Comparison of ENCODE assay signal across 20 cellular contexts in genomic region chr2:152228215-152228614, GRCh38. TPM values are rescaled to one million over a fixed set of nuclear protein-coding genes. Genes with fewer than 3 reads are reported as not detected.
DNase-seq lines count a peak whose midpoint lies in the region; ATAC-seq and TF ChIP-seq lines count a peak whose summit lies in the region.
"Had no signal": no experiment of that assay in that cellular context is flagged by ENCODE, and none has a peak within 500 bp of the region (broad histone marks: within the 10 kb centered on the region; RNA-seq: fewer than 3 reads in every experiment).

No MANE protein-coding gene starts in this region.

- peak overlapping the region; percentile 55 for H2AFZ ChIP-seq in mammary epithelial cell (ENCODE audit: low read depth, low read length)

- ATAC-seq in thoracic aorta (ENCODE audit: insufficient number of reproducible peaks, low FRiP score, low read depth) (peak; percentile 19), HG03342 (IDR thresholded peaks at IDR 0.05; ENCODE audit: unreplicated experiment) (no peak), GM18873 (IDR thresholded peaks at IDR 0.05; ENCODE audit: low FRiP score, unreplicated experiment) (no peak)
- ATAC-seq: PC-3; stimulated activated effector memory CD8-positive, alpha-beta T cell treated with anti-CD3 and anti-CD28 coated beads, Interleukin-12 subunit alpha, Interleukin-12 subunit beta, amount 100 ng/mL, for 72 hours had no signal

- H3K4me1 ChIP-seq in BLaER1 (peaks cover 20% of the 10 kb centered on the region), mammary epithelial cell (ENCODE audit: insufficient read depth, low read length) (peaks cover 5% of the 10 kb centered on the region), muscle layer of duodenum (ENCODE audit: control insufficient read depth in 1 of 2, insufficient read depth in 2 of 2, low read length in 2 of 2) (peaks cover 8 to 12% of the 10 kb centered on the region in 2 donors), thoracic aorta (ENCODE audit: control insufficient read depth in 1 of 2, low read depth in 2 of 2) (peaks cover 20 to 32% of the 10 kb centered on the region in 2 donors)

- peaks cover 10% of the 10 kb centered on the region for H3K9me3 ChIP-seq in BLaER1
- H3K9me3 ChIP-seq in mammary epithelial cell (replicated peaks; ENCODE audit: insufficient read depth, low read length) = no peaks in the 10 kb centered on the region
- no peaks in the 10 kb centered on the region for H3K9me3 ChIP-seq in muscle layer of duodenum (ENCODE audit: control insufficient read depth in 1 of 2, low read length in 2 of 2)
- H3K9me3 ChIP-seq in thoracic aorta = no peaks in the 10 kb centered on the region

- no peaks in the 10 kb centered on the region for H4K20me1 ChIP-seq in BLaER1
- no peaks in the 10 kb centered on the region for H4K20me1 ChIP-seq in mammary epithelial cell (ENCODE audit: insufficient read depth, low read length)

- 58% methylated on average over 2 of the region's 2 CpGs for WGBS in mammary epithelial cell (ENCODE audit: low coverage, missing lambda C conversion rate)

- no peaks in the 10 kb centered on the region for H3K36me3 ChIP-seq in BLaER1
- H3K36me3 ChIP-seq in mammary epithelial cell (ENCODE audit: insufficient read depth, low read length) = no peaks in the 10 kb centered on the region
- H3K36me3 ChIP-seq in muscle layer of duodenum (ENCODE audit: control insufficient read depth in 1 of 2, insufficient read depth in 2 of 2, low read length in 2 of 2) = no peaks in the 10 kb centered on the region
- H3K36me3 ChIP-seq in thoracic aorta = no peaks in the 10 kb centered on the region

- DNase-seq in mammary epithelial cell (no peak), thoracic aorta (ENCODE audit: low spot score) (no peak), Kasumi-1 (lab: John Stamatoyannopoulos, UW) (no peak), GM13977 (ENCODE audit: low spot score) (no peak)
- DNase-seq: activated CD4-positive, alpha-beta T cell treated with anti-CD3 and anti-CD28 coated beads, Interleukin-2, amount 50 U/mL, for 1 hour; activated naive CD8-positive, alpha-beta T cell treated with anti-CD3 and anti-CD28 coated beads, Interleukin-2, amount 10 ng/mL, durations not matched to agents 7 days and 5 days; activated T-cell treated with anti-CD3 and anti-CD28 coated beads, Interleukin-2, amount 50 U/mL, for 24 hours; caudate nucleus; CD4-positive, CD25-positive, alpha-beta regulatory T cell; DMS79; immature natural killer cell; NCI-H2029; nucleus accumbens; PC-3 had no signal

- dilution Hi-C loops in mammary epithelial cell (cut with HindIII; ENCODE audit: low sequenced_read_pairs) = no loop called here

- H3K9ac ChIP-seq in BLaER1 (no peak overlapping the region), mammary epithelial cell (ENCODE audit: insufficient read depth, low read length) (no peak overlapping the region)

- CTCF ChIA-PET in mammary epithelial cell (lab: Charles Lee; ENCODE audit: low non-redundant PET) = no interaction called here

- H3K27me3 ChIP-seq in BLaER1 = no peaks in the 10 kb centered on the region
- H3K27me3 ChIP-seq in mammary epithelial cell (ENCODE audit: insufficient read depth, low read length) = no peaks in the 10 kb centered on the region
- no peaks in the 10 kb centered on the region for H3K27me3 ChIP-seq in muscle layer of duodenum (ENCODE audit: low read depth, low read length)
- no peaks in the 10 kb centered on the region for H3K27me3 ChIP-seq in thoracic aorta (replicated peaks; ENCODE audit: insufficient read depth)

- TF ChIP-seq CTCF in mammary epithelial cell (conservative IDR thresholded peaks at IDR 0.05 in 1 of 2, IDR thresholded peaks at IDR 0.05 in 1 of 2; ENCODE audit: extremely low read depth in 1 of 2, insufficient read depth in 1 of 2, low read depth in 1 of 2, low read length in 2 of 2) = no peak
- TF ChIP-seq CTCF in thoracic aorta (IDR thresholded peaks at IDR 0.05) = no peak
- no peak for TF ChIP-seq CTCF in GM13977 (IDR thresholded peaks at IDR 0.05; ENCODE audit: extremely low read depth, insufficient read depth, missing control alignments)

- intact Hi-C loops in mammary epithelial cell (cut with micrococcal nuclease) = no loop called here

- H3K4me3 ChIP-seq in BLaER1 (no peak overlapping the region), mammary epithelial cell (replicated peaks in 1 of 3; ENCODE audit: insufficient read depth in 1 of 3, low read depth in 2 of 3, low read length in 3 of 3) (no peak overlapping the region), muscle layer of duodenum (ENCODE audit: low read depth in 1 of 2, low read length in 2 of 2) (no peak overlapping the region), thoracic aorta (peak overlapping the region; percentile 40)
- H3K4me3 ChIP-seq: skin epidermis had no signal

- H3K27ac ChIP-seq in BLaER1 (no peak overlapping the region; the same call in 1 of the 2 replicates), mammary epithelial cell (ENCODE audit: insufficient read depth, low read depth, low read length) (no peak overlapping the region), muscle layer of duodenum (ENCODE audit: low read length) (peak overlapping the region; percentile 0), thoracic aorta (peak overlapping the region; percentile 66 to 85)

- BruUV-seq in mammary epithelial cell (replicated peaks; lab: Mats Ljungman, UMichigan) = no TSS peak

- H3K79me2 ChIP-seq in mammary epithelial cell (ENCODE audit: insufficient read depth, low read length) = no peaks in the 10 kb centered on the region

- H3K4me2 ChIP-seq in BLaER1 (peak overlapping the region; percentile 45; the same call in 1 of the 2 replicates), mammary epithelial cell (ENCODE audit: insufficient read depth, low read depth, low read length) (no peak overlapping the region)

- in situ Hi-C loops in mammary epithelial cell (cut with MboI; ENCODE audit: low sequenced_read_pairs in 2 of 2) = no loop called here
- in situ Hi-C loops in GM13977 (cut with MboI; ENCODE audit: low pct_unique_long_range_greater_than_20kb, low sequenced_read_pairs, unreplicated experiment) = no loop called here

RNA-seq across cellular contexts. Expression of gene STAM2, which starts 52.7 kb away (rescaled TPM):
- total RNA-seq in mammary epithelial cell (10 to 100 TPM; 23.8 to 27.3 TPM), thoracic aorta (10 to 100 TPM; 41.1 to 54.6 TPM)
- polyA plus RNA-seq in mammary epithelial cell = 6.8 TPM
- polyA minus RNA-seq in mammary epithelial cell = 3.2 TPM

Comparison
In these comparisons a context has a peak if more than half of its experiments do, and no peak if none do; other contexts are left out.
1. H3K27ac ChIP-seq: peak in muscle layer of duodenum (single experiment) and thoracic aorta (2 of 2); none in BLaER1 (single experiment) and mammary epithelial cell (single experiment).